6 cellular contexts compared by ENCODE assay signal in genomic region chr7:127587663-127588018, GRCh38. TPM values are rescaled to one million over a fixed set of nuclear protein-coding genes. Genes with fewer than 3 reads are reported as not detected.
DNase-seq lines count a peak whose midpoint lies in the region; ATAC-seq and TF ChIP-seq lines count a peak whose summit lies in the region.

No MANE protein-coding gene starts in this region.

- peak overlapping the region; percentile 90 for H3K27ac ChIP-seq in right cardiac atrium (ENCODE audit: low read length)
- peak overlapping the region; percentile 89 to 98 (median 96) for H3K27ac ChIP-seq in tibial nerve

- H3K36me3 ChIP-seq in tibial nerve, result peaks cover 0 to 39% (median 17%) of the 10 kb centered on the region in 3 donors

- H3K9me3 Mint-ChIP-seq in activated CD8-positive, alpha-beta memory T cell treated with anti-CD3 and anti-CD28 coated beads, Interleukin-2, amount 10 ng/mL, durations not matched to agents 7 days and 5 days (ENCODE audit: low read depth), result no peaks in the 10 kb centered on the region

- H3K27me3 ChIP-seq in right cardiac atrium (ENCODE audit: control insufficient read depth, insufficient read depth) (no peaks in the 10 kb centered on the region), tibial nerve (no peaks in the 10 kb centered on the region)

- H3K4me1 ChIP-seq in right cardiac atrium (ENCODE audit: control insufficient read depth, insufficient read depth, low read length) (peaks cover 13% of the 10 kb centered on the region), tibial nerve (peaks cover 0 to 53% (median 35%) of the 10 kb centered on the region in 4 donors)

- no peak for TF ChIP-seq POLR2A in tibial nerve (IDR thresholded peaks at IDR 0.05)

- TF ChIP-seq EP300 in tibial nerve (IDR thresholded peaks at IDR 0.05), result no peak

- intact Hi-C loops in right cardiac atrium (cut with DNase I), result no loop called here

- H3K9me3 ChIP-seq in right cardiac atrium (ENCODE audit: control insufficient read depth, low read length) (no peaks in the 10 kb centered on the region), tibial nerve (no peaks in the 10 kb centered on the region)

- no peaks in the 10 kb centered on the region for H3K27me3 Mint-ChIP-seq in activated CD8-positive, alpha-beta memory T cell treated with anti-CD3 and anti-CD28 coated beads, Interleukin-2, amount 10 ng/mL, durations not matched to agents 7 days and 5 days

- H3K27ac Mint-ChIP-seq in activated CD8-positive, alpha-beta memory T cell treated with anti-CD3 and anti-CD28 coated beads, Interleukin-2, amount 10 ng/mL, durations not matched to agents 7 days and 5 days, result no peak overlapping the region

- peaks cover 44% of the 10 kb centered on the region for H3K4me1 Mint-ChIP-seq in activated CD8-positive, alpha-beta memory T cell treated with anti-CD3 and anti-CD28 coated beads, Interleukin-2, amount 10 ng/mL, durations not matched to agents 7 days and 5 days

- H3K4me3 Mint-ChIP-seq in activated CD8-positive, alpha-beta memory T cell treated with anti-CD3 and anti-CD28 coated beads, Interleukin-2, amount 10 ng/mL, durations not matched to agents 7 days and 5 days, result peak overlapping the region; percentile 91

- no peak for TF ChIP-seq CTCF in tibial nerve (IDR thresholded peaks at IDR 0.05)

- no peak for ATAC-seq in activated CD8-positive, alpha-beta memory T cell treated with anti-CD3 and anti-CD28 coated beads, Interleukin-2, amount 10 ng/mL, durations not matched to agents 7 days and 5 days
- no peak for ATAC-seq in right cardiac atrium

- peaks cover 22% of the 10 kb centered on the region for H3K36me3 Mint-ChIP-seq in activated CD8-positive, alpha-beta memory T cell treated with anti-CD3 and anti-CD28 coated beads, Interleukin-2, amount 10 ng/mL, durations not matched to agents 7 days and 5 days

- CTCF ChIA-PET in activated CD8-positive, alpha-beta memory T cell treated with anti-CD3 and anti-CD28 coated beads, Interleukin-2, amount 10 ng/mL, durations not matched to agents 7 days and 5 days (lab: Charles Lee), result interaction anchor here (0.7 kb wide), 1 partner anchor 438 kb away, joined by 3 read pairs; no protein-coding TSS in a partner anchor

- no peak for DNase-seq in activated CD8-positive, alpha-beta memory T cell treated with anti-CD3 and anti-CD28 coated beads, Interleukin-2, amount 10 ng/mL, durations not matched to agents 7 days and 5 days
- DNase-seq in activated CD8-positive, alpha-beta memory T cell treated with anti-CD3 and anti-CD28 coated beads, Interleukin-2, amount 50 U/mL, for 48 hours, result no peak
- DNase-seq in right cardiac atrium (peak in 2 of 3 donors; percentile 63 to 73), tibial nerve (ENCODE audit: low spot score in 2 of 2) (no peak), superior temporal gyrus (ENCODE audit: extremely low spot score) (no peak), NCI-H187 (lab: John Stamatoyannopoulos, UW) (no peak)

- 48% methylated on average over 20 of the region's 20 CpGs for WGBS in right cardiac atrium
- WGBS in tibial nerve, 2 donors, result 38 to 58% methylated on average over 17 to 20 of the region's 20 CpGs

- H3K4me3 ChIP-seq in right cardiac atrium (ENCODE audit: low read length) (peak overlapping the region; percentile 94), tibial nerve (peak overlapping the region; percentile 90 to 99 (median 94))

RNA-seq across cellular contexts. Expression of gene ARF5, which starts 0.6 kb away (rescaled TPM):
- total RNA-seq in activated CD8-positive, alpha-beta memory T cell treated with anti-CD3 and anti-CD28 coated beads, Interleukin-2, amount 10 ng/mL, durations not matched to agents 7 days and 5 days, result 100 to 1,000 TPM; 107 to 120 TPM
- total RNA-seq in right cardiac atrium, result 10 to 100 TPM; 70.4 to 88.0 (median 81.2) TPM
- 129 TPM for polyA plus RNA-seq in right cardiac atrium
- total RNA-seq in tibial nerve, result 100 to 1,000 TPM; 130 to 142 (median 136) TPM

RNA-seq across cellular contexts. Expression of gene GCC1, which starts 2.2 kb away (rescaled TPM):
- 10 to 100 TPM; 21.0 to 22.3 TPM for total RNA-seq in activated CD8-positive, alpha-beta memory T cell treated with anti-CD3 and anti-CD28 coated beads, Interleukin-2, amount 10 ng/mL, durations not matched to agents 7 days and 5 days
- 10 to 100 TPM in 1 of 4 donors, 1 to 10 TPM in 3; 7.4 to 10.4 (median 8.1) TPM for total RNA-seq in right cardiac atrium
- polyA plus RNA-seq in right cardiac atrium, result 3.7 TPM
- total RNA-seq in tibial nerve, result 10 to 100 TPM; 16.0 to 18.3 (median 17.9) TPM

RNA-seq across cellular contexts. Expression of gene FSCN3, which starts 5.9 kb away (rescaled TPM):
- total RNA-seq in activated CD8-positive, alpha-beta memory T cell treated with anti-CD3 and anti-CD28 coated beads, Interleukin-2, amount 10 ng/mL, durations not matched to agents 7 days and 5 days, result 1 to 10 TPM in 1 of 2 experiments, under 1 TPM in 1; 0.47 to 1.4 TPM
- total RNA-seq in right cardiac atrium (under 1 TPM in 3 of 4 donors, not detected in 1; 0.26 to 0.63 (median 0.45) TPM), tibial nerve (1 to 10 TPM in 3 of 4 donors, under 1 TPM in 1; 0.63 to 2.7 (median 1.6) TPM)
- polyA plus RNA-seq in right cardiac atrium, result 0.09 TPM

RNA-seq across cellular contexts. Expression of gene PAX4, which starts 30.3 kb away (rescaled TPM):
- total RNA-seq in activated CD8-positive, alpha-beta memory T cell treated with anti-CD3 and anti-CD28 coated beads, Interleukin-2, amount 10 ng/mL, durations not matched to agents 7 days and 5 days, result not detected
- not detected for total RNA-seq in right cardiac atrium
- not detected for polyA plus RNA-seq in right cardiac atrium
- total RNA-seq in tibial nerve, result not detected

Comparison
In these comparisons a context has a peak if more than half of its experiments do, and no peak if none do; other contexts are left out.
1. DNase-seq: peak in right cardiac atrium (2 of 3); none in activated CD8-positive, alpha-beta memory T cell treated with anti-CD3 and anti-CD28 coated beads, Interleukin-2, amount 10 ng/mL, durations not matched to agents 7 days and 5 days (single experiment), activated CD8-positive, alpha-beta memory T cell treated with anti-CD3 and anti-CD28 coated beads, Interleukin-2, amount 50 U/mL, for 48 hours (single experiment), tibial nerve (0 of 2), superior temporal gyrus (single experiment) and NCI-H187 (0 of 2).